In genomic region chr1:150981805-150982712, GRCh38 we compare ENCODE assay signal across 13 cellular contexts. TPM values are rescaled to one million over a fixed set of nuclear protein-coding genes. Genes with fewer than 3 reads are reported as not detected.
DNase-seq lines count a peak whose midpoint lies in the region; ATAC-seq, FAIRE-seq and TF ChIP-seq lines count a peak whose summit lies in the region.
"Had no signal": no experiment of that assay in that cellular context is flagged by ENCODE, and none has a peak within 500 bp of the region (broad histone marks: within the 10 kb centered on the region; RNA-seq: fewer than 3 reads in every experiment).

A gene with protein sequence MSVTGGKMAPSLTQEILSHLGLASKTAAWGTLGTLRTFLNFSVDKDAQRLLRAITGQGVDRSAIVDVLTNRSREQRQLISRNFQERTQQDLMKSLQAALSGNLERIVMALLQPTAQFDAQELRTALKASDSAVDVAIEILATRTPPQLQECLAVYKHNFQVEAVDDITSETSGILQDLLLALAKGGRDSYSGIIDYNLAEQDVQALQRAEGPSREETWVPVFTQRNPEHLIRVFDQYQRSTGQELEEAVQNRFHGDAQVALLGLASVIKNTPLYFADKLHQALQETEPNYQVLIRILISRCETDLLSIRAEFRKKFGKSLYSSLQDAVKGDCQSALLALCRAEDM (plus strand): TSS chr1:150982292. CDS start chr1:150983106, 814 bp downstream.

- no peak within 1 kb of the TSS for H3K9ac ChIP-seq in neural progenitor cell

- H3K4me3 ChIP-seq in bronchial epithelial cell (ENCODE audit: low read depth, low read length) = no peak within 1 kb of the TSS
- H3K4me3 ChIP-seq in neural progenitor cell = no peak within 1 kb of the TSS
- H3K4me3 ChIP-seq in tibial artery = no peak within 1 kb of the TSS
- H3K4me3 ChIP-seq: HAP-1, left ventricle myocardium inferior had no signal

- peak; percentile 42 for DNase-seq in GM12891 (ENCODE audit: insufficient read length, low spot score)
- peak; percentile 50 to 68 for DNase-seq in NCI-H187 (lab: John Stamatoyannopoulos, UW)
- peak; percentile 18 for DNase-seq in bronchial epithelial cell (ENCODE audit: low read depth)
- DNase-seq in neural progenitor cell (ENCODE audit: low spot score) = no peak
- no peak for DNase-seq in cerebellar cortex (ENCODE audit: low spot score)
- DNase-seq in tibial artery = no peak
- DNase-seq in SW 1271 (lab: John Stamatoyannopoulos, UW) = no peak
- DNase-seq: activated CD4-positive, alpha-beta T cell treated with anti-CD3 and anti-CD28 coated beads, Interleukin-2, amount 50 U/mL, for 48 hours; left ventricle myocardium inferior; NCI-H446 had no signal

- no peaks in the 10 kb centered on the region for H4K20me1 ChIP-seq in neural progenitor cell (ENCODE audit: low read depth)

- peak within 1 kb of the TSS; percentile 83 for H2AFZ ChIP-seq in neural progenitor cell (replicated peaks)

- peak within 1 kb of the TSS; percentile 66 for H3K27ac Mint-ChIP-seq in neural progenitor cell
- H3K27ac Mint-ChIP-seq: dendritic cell treated with granulocyte-macrophage colony-stimulating factor and Interleukin-4, amounts not matched to agents 40 ng/mL and 50 ng/mL, for 4 days had no signal

- peaks cover 26% of the 10 kb centered on the region for H3K4me1 ChIP-seq in neural progenitor cell
- H3K4me1 ChIP-seq in tibial artery = peaks cover 0 to 41% (median 26%) of the 10 kb centered on the region in 4 donors

- TF ChIP-seq CTCF in bronchial epithelial cell (IDR thresholded peaks at IDR 0.05; ENCODE audit: insufficient read depth, low read length, severe bottlenecking) (no peak), neural progenitor cell (IDR thresholded peaks at IDR 0.05) (no peak), tibial artery (IDR thresholded peaks at IDR 0.05) (no peak)

- TF ChIP-seq POLR2A in GM12891 (IDR thresholded peaks at IDR 0.05; ENCODE audit: low read depth, low read length) = no peak

- FAIRE-seq in GM12891 (lab: Jason Lieb, UNC) (peak; percentile 80), bronchial epithelial cell (lab: Jason Lieb, UNC) (no peak)

- no peak for ATAC-seq in GM21390 (IDR thresholded peaks at IDR 0.05; ENCODE audit: unreplicated experiment)

- H3K9me3 ChIP-seq in neural progenitor cell (ENCODE audit: low read depth) (no peaks in the 10 kb centered on the region), tibial artery (no peaks in the 10 kb centered on the region)
- H3K9me3 ChIP-seq: HAP-1, left ventricle myocardium inferior had no signal

- peaks cover 24% of the 10 kb centered on the region for H3F3A ChIP-seq in neural progenitor cell (ENCODE audit: low read depth)

- peaks cover 2% of the 10 kb centered on the region for H3K9me3 Mint-ChIP-seq in neural progenitor cell
- H3K9me3 Mint-ChIP-seq: dendritic cell treated with granulocyte-macrophage colony-stimulating factor and Interleukin-4, amounts not matched to agents 40 ng/mL and 50 ng/mL, for 4 days had no signal

- H3K4me1 Mint-ChIP-seq in neural progenitor cell = peaks cover 24% of the 10 kb centered on the region

- no peaks in the 10 kb centered on the region for H3K36me3 Mint-ChIP-seq in neural progenitor cell

- no peak within 1 kb of the TSS for H3K27ac ChIP-seq in neural progenitor cell
- no peak within 1 kb of the TSS for H3K27ac ChIP-seq in tibial artery
- H3K27ac ChIP-seq: left ventricle myocardium inferior had no signal

- H3K36me3 ChIP-seq in bronchial epithelial cell (ENCODE audit: control insufficient read depth, insufficient read depth, low read length) = no peaks in the 10 kb centered on the region
- H3K36me3 ChIP-seq in neural progenitor cell = no peaks in the 10 kb centered on the region
- H3K36me3 ChIP-seq in tibial artery = no peaks in the 10 kb centered on the region
- H3K36me3 ChIP-seq: HAP-1, left ventricle myocardium inferior had no signal

- intact Hi-C loops in tibial artery (cut with DNase I; ENCODE audit: low total_unique reads) = no loop called here

- peak within 1 kb of the TSS; percentile 45 for H3K4me2 ChIP-seq in neural progenitor cell

- H3K4me3 Mint-ChIP-seq in neural progenitor cell = peak within 1 kb of the TSS; percentile 48
- H3K4me3 Mint-ChIP-seq: dendritic cell treated with granulocyte-macrophage colony-stimulating factor and Interleukin-4, amounts not matched to agents 40 ng/mL and 50 ng/mL, for 4 days had no signal

- peaks cover 2% of the 10 kb centered on the region for H3K27me3 Mint-ChIP-seq in neural progenitor cell (ENCODE audit: insufficient read depth, low read depth)
- H3K27me3 Mint-ChIP-seq: dendritic cell treated with granulocyte-macrophage colony-stimulating factor and Interleukin-4, amounts not matched to agents 40 ng/mL and 50 ng/mL, for 4 days had no signal

- H3K79me2 ChIP-seq in neural progenitor cell (ENCODE audit: low read depth) = no peaks in the 10 kb centered on the region

- H3K27me3 ChIP-seq in bronchial epithelial cell (ENCODE audit: control insufficient read depth, insufficient read depth, low read length) = no peaks in the 10 kb centered on the region
- H3K27me3 ChIP-seq in neural progenitor cell = no peaks in the 10 kb centered on the region
- H3K27me3 ChIP-seq in tibial artery = no peaks in the 10 kb centered on the region

TF ChIP-seq in GM12891, 5 proteins besides CTCF, POLR2A, EP300 and RAD21:
- TF ChIP-seq POU2F2 (IDR thresholded peaks at IDR 0.05; ENCODE audit: low read depth, low read length) = no peak
- TF ChIP-seq SPI1 (IDR thresholded peaks at IDR 0.05; ENCODE audit: low read depth, low read length) = no peak
- no peak for TF ChIP-seq PAX5 (IDR thresholded peaks at IDR 0.05; ENCODE audit: insufficient read depth, low read length, severe bottlenecking)
- no peak for TF ChIP-seq POLR2AphosphoS5 (IDR thresholded peaks at IDR 0.05; ENCODE audit: low read depth, low read length)
- no peak for TF ChIP-seq TAF1 (IDR thresholded peaks at IDR 0.05; ENCODE audit: low read depth, low read length)

RNA-seq across cellular contexts. Expression of the gene that starts here (rescaled TPM):
- 0.62 TPM for polyA plus RNA-seq in GM12891 (2012; ENCODE audit: low read depth, missing spikeins)
- total RNA-seq in bronchial epithelial cell = 0.26 and 0.90 TPM in 2 replicates
- 0.77 TPM in 1 of 2 replicates, not detected in the other for total RNA-seq in neural progenitor cell (ENCODE audit: low replicate concordance)

Comparison
In these comparisons a context has a peak if more than half of its experiments do, and no peak if none do; other contexts are left out.
1. Peak in DNase-seq in bronchial epithelial cell; RNA of the gene not detected or under 1 TPM.
2. DNase-seq: peak in GM12891 (single experiment) and NCI-H187 (2 of 2); none in neural progenitor cell (single experiment), cerebellar cortex (single experiment), tibial artery (0 of 2) and SW 1271 (0 of 2).